ENCODE assay signal across 9 cellular contexts in genomic region chr1:84892657-84893618, GRCh38. TPM values are rescaled to one million over a fixed set of nuclear protein-coding genes. Genes with fewer than 3 reads are reported as not detected.
DNase-seq lines count a peak whose midpoint lies in the region; ATAC-seq and TF ChIP-seq lines count a peak whose summit lies in the region.
"Had no signal": no experiment of that assay in that cellular context is flagged by ENCODE, and none has a peak within 500 bp of the region (broad histone marks: within the 10 kb centered on the region; RNA-seq: fewer than 3 reads in every experiment).

LPAR3 (minus strand) TSS chr1:84893206; CDS start chr1:84866120, 27,086 bp downstream.

- no peaks in the 10 kb centered on the region for H3K9me3 Mint-ChIP-seq in GM23338

- peaks cover 9% of the 10 kb centered on the region for H3K27me3 Mint-ChIP-seq in GM23338 (ENCODE audit: insufficient read depth, low read depth, poor library complexity)

- peaks cover 20% of the 10 kb centered on the region for H3K27me3 ChIP-seq in GM23338 (ENCODE audit: insufficient read depth)
- peaks cover 25% of the 10 kb centered on the region for H3K27me3 ChIP-seq in Panc1 (ENCODE audit: control insufficient read depth, insufficient read depth, low read length)
- H3K27me3 ChIP-seq in brain microvascular endothelial cell (replicated peaks): peaks cover 40% of the 10 kb centered on the region
- peaks cover 28 to 40% of the 10 kb centered on the region in 2 donors for H3K27me3 ChIP-seq in left lung
- peaks cover 12 to 23% (median 17%) of the 10 kb centered on the region in 5 donors for H3K27me3 ChIP-seq in subcutaneous abdominal adipose tissue (ENCODE audit: control insufficient read depth in 5 of 5, insufficient read depth in 4 of 5, low read length in 5 of 5)

- peaks cover 23% of the 10 kb centered on the region for H3K4me1 ChIP-seq in GM23338 (ENCODE audit: insufficient read depth)
- peaks cover 6% of the 10 kb centered on the region for H3K4me1 ChIP-seq in Panc1 (ENCODE audit: control insufficient read depth, insufficient read depth, low read length)
- peaks cover 0 to 13% of the 10 kb centered on the region in 2 donors for H3K4me1 ChIP-seq in left lung
- H3K4me1 ChIP-seq in subcutaneous abdominal adipose tissue (ENCODE audit: control insufficient read depth in 5 of 5, insufficient read depth in 5 of 5, low read length in 5 of 5): peaks cover 0 to 12% (median 5%) of the 10 kb centered on the region in 5 donors

- H3K27ac Mint-ChIP-seq in GM23338: no peak within 1 kb of the TSS

- H3K4me2 ChIP-seq in GM23338: peak within 1 kb of the TSS; percentile 87

- no peak within 1 kb of the TSS for H3K27ac ChIP-seq in GM23338 (ENCODE audit: low read depth)
- H3K27ac ChIP-seq in Panc1 (ENCODE audit: low read length): no peak within 1 kb of the TSS
- no peak within 1 kb of the TSS for H3K27ac ChIP-seq in brain microvascular endothelial cell
- no peak within 1 kb of the TSS for H3K27ac ChIP-seq in left lung
- H3K27ac ChIP-seq in subcutaneous abdominal adipose tissue (ENCODE audit: low read depth, low read length): no peak within 1 kb of the TSS

- BruUV-seq in Panc1 (replicated peaks; lab: Mats Ljungman, UMichigan): no TSS peak

- H3K9me3 ChIP-seq in Panc1 (ENCODE audit: control insufficient read depth, insufficient read depth, low read depth, low read length) (no peaks in the 10 kb centered on the region), left lung (no peaks in the 10 kb centered on the region), subcutaneous abdominal adipose tissue (ENCODE audit: control insufficient read depth in 5 of 5, low read length in 5 of 5) (no peaks in the 10 kb centered on the region)

- H3K4me3 ChIP-seq in GM23338 (peak within 1 kb of the TSS; percentile 90), Panc1 (ENCODE audit: low read depth in 2 of 2, low read length in 2 of 2) (peak within 1 kb of the TSS; percentile 40 to 67), brain microvascular endothelial cell (ENCODE audit: low read depth, low read length) (peak within 1 kb of the TSS; percentile 49), left lung (peak within 1 kb of the TSS; percentile 21 to 31), subcutaneous abdominal adipose tissue (ENCODE audit: low read depth in 1 of 5, low read length in 5 of 5) (peak within 1 kb of the TSS in 4 of 5 donors; percentile 6 to 42 (median 18))

- in situ Hi-C loops in Panc1 (cut with HindIII; ENCODE audit: low pct_unique_long_range_greater_than_20kb, low sequenced_read_pairs): no loop called here
- in situ Hi-C loops in brain microvascular endothelial cell (cut with HindIII; ENCODE audit: low pct_ligation_motif_present, low sequenced_read_pairs): no loop called here

- H3K36me3 ChIP-seq in GM23338 (ENCODE audit: insufficient read depth): peaks cover 3% of the 10 kb centered on the region; the same call in 1 of the 2 replicates
- no peaks in the 10 kb centered on the region for H3K36me3 ChIP-seq in Panc1 (ENCODE audit: control insufficient read depth, insufficient read depth, low read length)
- no peaks in the 10 kb centered on the region for H3K36me3 ChIP-seq in brain microvascular endothelial cell (replicated peaks)
- H3K36me3 ChIP-seq in left lung: no peaks in the 10 kb centered on the region
- no peaks in the 10 kb centered on the region for H3K36me3 ChIP-seq in subcutaneous abdominal adipose tissue (ENCODE audit: control insufficient read depth in 5 of 5, insufficient read depth in 5 of 5, low read length in 5 of 5)

- intact Hi-C loops in Panc1 (cut with micrococcal nuclease; ENCODE audit: unreplicated experiment): no loop called here
- intact Hi-C loops in left lung (cut with DNase I): no loop called here

- peaks cover 13% of the 10 kb centered on the region for H3K79me2 ChIP-seq in GM23338 (replicated peaks; ENCODE audit: insufficient read depth)

- H3K9ac ChIP-seq in subcutaneous abdominal adipose tissue (ENCODE audit: low read length in 5 of 5): no peak within 1 kb of the TSS

- CTCF ChIA-PET in Panc1 (lab: Charles Lee): no interaction called here

- no peaks in the 10 kb centered on the region for H3K9me2 ChIP-seq in GM23338 (ENCODE audit: insufficient read depth)

- H4K20me1 ChIP-seq in GM23338 (replicated peaks; ENCODE audit: insufficient read depth): no peaks in the 10 kb centered on the region

- peaks cover 48% of the 10 kb centered on the region for H3K4me1 Mint-ChIP-seq in GM23338

- peak within 1 kb of the TSS; percentile 81 for H3K4me3 Mint-ChIP-seq in GM23338

- POLR2A ChIA-PET in Panc1 (lab: Charles Lee): interaction anchor here (0.6 kb wide), 1 partner anchor 10 kb away, joined by 3 read pairs; no protein-coding TSS in a partner anchor

- TF ChIP-seq CTCF in GM23338 (conservative IDR thresholded peaks at IDR 0.05; ENCODE audit: low read depth in 2 of 2) (peak in 1 of 2 experiments; percentile 10; a peak in 2 of 4 replicates), Panc1 (IDR thresholded peaks at IDR 0.05) (peak; percentile 63), brain microvascular endothelial cell (IDR thresholded peaks at IDR 0.05; ENCODE audit: low read depth, low read length, missing control alignments) (no peak), left lung (IDR thresholded peaks at IDR 0.05) (no peak)

- H3K36me3 Mint-ChIP-seq in GM23338 (ENCODE audit: low read depth): peaks cover 11% of the 10 kb centered on the region; the same call in 2 of the 3 replicates

- H3F3A ChIP-seq in GM23338 (replicated peaks; ENCODE audit: low read depth): peaks cover 5% of the 10 kb centered on the region; the same call in 1 of the 2 replicates

- H2AFZ ChIP-seq in GM23338: peak within 1 kb of the TSS; percentile 100

- ATAC-seq in GM23338 (peak; percentile 84), Panc1 (peak; percentile 92), left lung (peak; percentile 35), GM19324 (IDR thresholded peaks at IDR 0.05; ENCODE audit: low FRiP score, unreplicated experiment) (no peak), HG02678 (IDR thresholded peaks at IDR 0.05; ENCODE audit: unreplicated experiment) (no peak)

- peak; percentile 91 for DNase-seq in GM23338 (ENCODE audit: low spot score)
- DNase-seq in Panc1 (ENCODE audit: low read depth, low spot score): no peak
- no peak for DNase-seq in brain microvascular endothelial cell
- peak in 1 of 2 donors; percentile 76 for DNase-seq in left lung
- no peak for DNase-seq in NCI-H2196 (lab: John Stamatoyannopoulos, UW; ENCODE audit: unreplicated experiment)

TF ChIP-seq in GM23338, 12 proteins besides CTCF, POLR2A, EP300 and RAD21:
- TF ChIP-seq CREB1 (CRISPR knock-in tag; IDR thresholded peaks at IDR 0.05; ENCODE audit: low read depth) (peak; percentile 15; the same call in 1 of the 2 replicates), NANOG (IDR thresholded peaks at IDR 0.05; ENCODE audit: borderline replicate concordance) (no peak), EZH2 (IDR thresholded peaks at IDR 0.05; ENCODE audit: low read depth, unreplicated experiment) (peak; percentile 48), POLR2AphosphoS5 (IDR thresholded peaks at IDR 0.05; ENCODE audit: low read depth) (0 out of 2 replicates have a peak, but pooled peaks have one; percentile 40)

RNA-seq across cellular contexts. Expression of gene LPAR3, which starts in this region (rescaled TPM):
- 27.8 and 36.9 TPM in 2 replicates for total RNA-seq in GM23338 (2014; rRNA removed; shearing (Covaris generic))
- 8.4 and 10.4 TPM in 2 replicates for polyA plus RNA-seq in GM23338 (2016; fragmentation: Nextera tagmentation; extraction: Ambion mirVana)
- total RNA-seq in Panc1 (2021; ENCODE audit: unreplicated experiment) (6.3 TPM), left lung (1 to 10 TPM in 1 of 2 donors, under 1 TPM in 1; 0.32 to 2.7 TPM)
- polyA plus RNA-seq in Panc1 (2012; ENCODE audit: insufficient read length): 13.1 TPM
- total RNA-seq: pulmonary artery endothelial cell had no signal

Comparison
In these comparisons a context has a peak if more than half of its experiments do, and no peak if none do; other contexts are left out.
1. ATAC-seq: peak in GM23338 (single experiment), Panc1 (single experiment) and left lung (single experiment); none in GM19324 (single experiment) and HG02678 (single experiment).
2. H3K4me3 ChIP-seq: peak in every context shown above with its lines; median percentile 90 in GM23338; 54 in Panc1; 49 in brain microvascular endothelial cell; 26 in left lung; 18 in subcutaneous abdominal adipose tissue.